Comparison of ENCODE assay signal across 9 cellular contexts in the genomic region with DNA sequence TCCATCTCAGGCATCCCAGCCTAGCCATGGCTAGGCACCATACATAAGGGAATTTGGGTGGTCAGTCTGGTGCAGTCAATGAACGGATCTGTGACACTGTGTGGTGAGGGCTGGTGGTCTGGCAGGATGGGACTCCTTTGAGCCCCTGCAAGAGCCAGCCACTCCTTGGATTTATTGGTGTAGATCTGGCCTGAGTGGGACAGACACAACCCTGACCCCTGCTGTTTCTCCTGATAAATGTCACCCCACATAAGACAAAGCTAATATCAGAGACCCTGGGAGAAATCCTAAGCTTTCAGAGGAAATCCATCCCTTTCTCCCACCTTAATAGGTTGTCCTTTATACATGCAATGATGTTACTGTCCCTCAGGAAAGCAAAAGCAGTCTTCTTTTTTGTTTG. TPM values are rescaled to one million over a fixed set of nuclear protein-coding genes. Genes with fewer than 3 reads are reported as not detected.
DNase-seq lines count a peak whose midpoint lies in the region; ATAC-seq and TF ChIP-seq lines count a peak whose summit lies in the region.
"Had no signal": no experiment of that assay in that cellular context is flagged by ENCODE, and none has a peak within 500 bp of the region (broad histone marks: within the 10 kb centered on the region; RNA-seq: fewer than 3 reads in every experiment).

No MANE protein-coding gene starts in this region.

- no peak overlapping the region for H3K23ac ChIP-seq in mesendoderm (ENCODE audit: low read length)

- no peaks in the 10 kb centered on the region for H3K27me3 Mint-ChIP-seq in activated T-cell treated with anti-CD3 and anti-CD28 coated beads, Interleukin-2, amount 50 U/mL, for 72 hours (ENCODE audit: low read depth)
- H3K27me3 Mint-ChIP-seq in chondrocyte (ENCODE audit: low read depth) = no peaks in the 10 kb centered on the region

- H3K27ac Mint-ChIP-seq in activated T-cell treated with anti-CD3 and anti-CD28 coated beads, Interleukin-2, amount 50 U/mL, for 72 hours = no peak overlapping the region
- H3K27ac Mint-ChIP-seq in chondrocyte (ENCODE audit: unreplicated experiment) = no peak overlapping the region

- peaks cover 25% of the 10 kb centered on the region for H3K4me1 Mint-ChIP-seq in activated T-cell treated with anti-CD3 and anti-CD28 coated beads, Interleukin-2, amount 50 U/mL, for 72 hours (ENCODE audit: low read depth)
- peaks cover 34% of the 10 kb centered on the region for H3K4me1 Mint-ChIP-seq in chondrocyte (ENCODE audit: low read depth)

- no peak for DNase-seq in activated T-cell treated with anti-CD3 and anti-CD28 coated beads, Interleukin-2, amount 50 U/mL, for 72 hours
- DNase-seq in activated T-cell treated with anti-CD3 and anti-CD28 coated beads, Interleukin-2, amount 50 U/mL, for 1 hour = no peak
- DNase-seq in NCI-H69 (lab: John Stamatoyannopoulos, UW) (peak; percentile 9), chondrocyte (ENCODE audit: low spot score) (no peak), retinal pigment epithelial cell (ENCODE audit: low read depth) (no peak), mesendoderm (no peak), NCI-H2196 (lab: John Stamatoyannopoulos, UW; ENCODE audit: unreplicated experiment) (no peak)

- H3K56ac ChIP-seq in mesendoderm (ENCODE audit: low read length) = no peak overlapping the region

- no peak overlapping the region for H3K18ac ChIP-seq in mesendoderm (ENCODE audit: low read length)

- H2BK15ac ChIP-seq in mesendoderm (replicated peaks; ENCODE audit: low read depth) = no peak overlapping the region

- H3K36me3 ChIP-seq in mesendoderm (ENCODE audit: control insufficient read depth, insufficient read depth, low read length) = no peaks in the 10 kb centered on the region

- H4K5ac ChIP-seq in mesendoderm (ENCODE audit: low read length) = no peak overlapping the region

- H3K27me3 ChIP-seq in mesendoderm (ENCODE audit: insufficient read depth, low read length, poor library complexity) = no peaks in the 10 kb centered on the region

- H3K9ac ChIP-seq in mesendoderm (ENCODE audit: low read length) = no peak overlapping the region

- no peak overlapping the region for H2AK5ac ChIP-seq in mesendoderm (ENCODE audit: low read length)

- peak; percentile 60 for TF ChIP-seq CTCF in chondrocyte (IDR thresholded peaks at IDR 0.05)
- TF ChIP-seq CTCF in retinal pigment epithelial cell (conservative IDR thresholded peaks at IDR 0.05; ENCODE audit: low read depth, low read length) = peak; percentile 53

- no peaks in the 10 kb centered on the region for H3K79me2 ChIP-seq in mesendoderm (ENCODE audit: control insufficient read depth, insufficient read depth, low read length)

- H3K4ac ChIP-seq in mesendoderm (ENCODE audit: low read depth, low read length) = no peak overlapping the region

- no peaks in the 10 kb centered on the region for H3K9me3 Mint-ChIP-seq in activated T-cell treated with anti-CD3 and anti-CD28 coated beads, Interleukin-2, amount 50 U/mL, for 72 hours
- no peaks in the 10 kb centered on the region for H3K9me3 Mint-ChIP-seq in chondrocyte (ENCODE audit: low read depth)

- WGBS in mesendoderm (ENCODE audit: extremely low coverage, insufficient coverage, low lambda C conversion rate) = no CpG with 5 or more reads among the region's 1 CpG

- H3K4me3 ChIP-seq in retinal pigment epithelial cell (ENCODE audit: low read length) (no peak overlapping the region), mesendoderm (ENCODE audit: low read length) (no peak overlapping the region)

- H3K4me2 ChIP-seq in mesendoderm (ENCODE audit: low read length) = no peak overlapping the region

- peaks cover 13% of the 10 kb centered on the region for H3K4me1 ChIP-seq in mesendoderm (ENCODE audit: control insufficient read depth, low read depth, low read length)

- peak overlapping the region; percentile 39 to 95 for H3K4me3 Mint-ChIP-seq in activated T-cell treated with anti-CD3 and anti-CD28 coated beads, Interleukin-2, amount 50 U/mL, for 72 hours
- H3K4me3 Mint-ChIP-seq in chondrocyte (ENCODE audit: unreplicated experiment) = no peak overlapping the region

- H2BK5ac ChIP-seq in mesendoderm (ENCODE audit: low read length) = no peak overlapping the region

- H3K27ac ChIP-seq in mesendoderm (ENCODE audit: low read depth, low read length) = no peak overlapping the region

- no peak overlapping the region for H2BK120ac ChIP-seq in mesendoderm (ENCODE audit: low read depth, low read length)

- peaks cover 8% of the 10 kb centered on the region for H3K79me1 ChIP-seq in mesendoderm (ENCODE audit: low read length)

- H4K8ac ChIP-seq in mesendoderm (ENCODE audit: low read depth, low read length) = no peak overlapping the region

- no peak for ATAC-seq in activated T-cell treated with anti-CD3 and anti-CD28 coated beads, Interleukin-2, amount 50 U/mL, for 72 hours (replicated peaks in 1 of 2)
- no peak for ATAC-seq in GM18907 (IDR thresholded peaks at IDR 0.05; ENCODE audit: unreplicated experiment)

- no peaks in the 10 kb centered on the region for H3K36me3 Mint-ChIP-seq in activated T-cell treated with anti-CD3 and anti-CD28 coated beads, Interleukin-2, amount 50 U/mL, for 72 hours (ENCODE audit: insufficient read depth in 2 of 2)
- no peaks in the 10 kb centered on the region for H3K36me3 Mint-ChIP-seq in chondrocyte (ENCODE audit: low read depth)

RNA-seq across cellular contexts. Expression of gene FBXO24, which starts 2.3 kb away (rescaled TPM):
- total RNA-seq in activated T-cell treated with anti-CD3 and anti-CD28 coated beads, Interleukin-2, amount 50 U/mL, for 72 hours = 1 to 10 TPM; 2.1 to 3.6 TPM
- total RNA-seq in chondrocyte = 0.57 to 1.2 TPM (median 0.82 TPM) in 3 replicates
- polyA plus RNA-seq in mesendoderm (2013, experiment 1 of 2) = 0.13 TPM
- polyA plus RNA-seq in mesendoderm (2013, experiment 2 of 2) = 0.11 TPM

RNA-seq across cellular contexts. Expression of gene LRCH4, which starts 2.5 kb away (rescaled TPM):
- total RNA-seq in activated T-cell treated with anti-CD3 and anti-CD28 coated beads, Interleukin-2, amount 50 U/mL, for 72 hours = 100 to 1,000 TPM; 144 to 154 TPM
- total RNA-seq in chondrocyte = 42.0 to 45.8 TPM (median 43.9 TPM) in 3 replicates
- polyA plus RNA-seq in mesendoderm (2013, experiment 1 of 2) = 20.9 TPM
- 20.1 TPM for polyA plus RNA-seq in mesendoderm (2013, experiment 2 of 2)

RNA-seq across cellular contexts. Expression of gene PCOLCE, which starts 13.7 kb away (rescaled TPM):
- total RNA-seq in activated T-cell treated with anti-CD3 and anti-CD28 coated beads, Interleukin-2, amount 50 U/mL, for 72 hours = 10 to 100 TPM; 12.9 to 13.7 TPM
- total RNA-seq in chondrocyte = 153 to 203 TPM (median 153 TPM) in 3 replicates
- polyA plus RNA-seq in mesendoderm (2013, experiment 1 of 2) = 32.1 TPM
- polyA plus RNA-seq in mesendoderm (2013, experiment 2 of 2) = 33.1 TPM

RNA-seq across cellular contexts. Expression of gene SAP25, which starts 14.7 kb away (rescaled TPM):
- total RNA-seq in activated T-cell treated with anti-CD3 and anti-CD28 coated beads, Interleukin-2, amount 50 U/mL, for 72 hours = 10 to 100 TPM; 21.4 to 23.4 TPM
- total RNA-seq in chondrocyte = 0.70 to 1.1 TPM in 2 of 3 replicates, not detected in the other
- 3.2 TPM for polyA plus RNA-seq in mesendoderm (2013, experiment 1 of 2)
- polyA plus RNA-seq in mesendoderm (2013, experiment 2 of 2) = 3.2 TPM
- total RNA-seq: renal cortical epithelial cell had no signal

RNA-seq across cellular contexts. Expression of gene MOSPD3, which starts 23.9 kb away (rescaled TPM):
- 10 to 100 TPM; 12.6 to 13.4 TPM for total RNA-seq in activated T-cell treated with anti-CD3 and anti-CD28 coated beads, Interleukin-2, amount 50 U/mL, for 72 hours
- 13.9 to 17.5 TPM (median 17.3 TPM) in 3 replicates for total RNA-seq in chondrocyte
- 16.3 TPM for polyA plus RNA-seq in mesendoderm (2013, experiment 1 of 2)
- polyA plus RNA-seq in mesendoderm (2013, experiment 2 of 2) = 16.5 TPM

Comparison
In these comparisons a context has a peak if more than half of its experiments do, and no peak if none do; other contexts are left out.
1. RNA of gene PCOLCE, which starts 13.7 kb away (total RNA-seq): 153 to 203 TPM in chondrocyte; 12.9 to 13.7 TPM in activated T-cell treated with anti-CD3 and anti-CD28 coated beads, Interleukin-2, amount 50 U/mL, for 72 hours; every median in the first group is over 10 times any median in the second.